Comparison of ENCODE assay signal across 23 cellular contexts in the genomic region with DNA sequence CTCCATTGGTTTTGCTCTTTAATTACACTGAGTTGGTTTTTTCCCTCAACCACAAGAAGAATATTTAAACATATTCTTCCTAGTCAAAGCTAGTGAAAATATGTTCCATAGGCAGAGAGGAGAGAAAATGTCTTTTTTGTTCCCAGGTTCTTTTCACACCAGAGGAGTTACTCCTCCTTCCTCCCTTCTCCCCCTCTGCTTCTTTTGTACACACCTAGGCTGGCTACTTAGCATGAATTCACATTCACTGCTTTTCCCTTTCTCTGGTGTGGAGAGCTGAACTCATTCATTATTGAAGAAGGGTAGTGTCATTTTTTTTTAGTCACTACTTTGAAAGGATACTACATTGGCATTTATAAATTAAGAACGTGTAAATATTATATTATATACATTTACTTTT.
"Had no signal": no experiment of that assay in that cellular context is flagged by ENCODE, and none has a peak within 500 bp of the region (broad histone marks: within the 10 kb centered on the region; RNA-seq: fewer than 3 reads in every experiment).

No MANE protein-coding gene starts in this region.

- H3K9me3 ChIP-seq: SJSA1 had no signal

- ATAC-seq: activated CD8-positive, alpha-beta memory T cell treated with anti-CD3 and anti-CD28 coated beads, Interleukin-2, amount 10 ng/mL, durations not matched to agents 7 days and 5 days; PC-3 had no signal

- H3K27me3 ChIP-seq: brain microvascular endothelial cell, cardiac muscle cell, SJSA1 had no signal

- H3K4me3 ChIP-seq: cardiac muscle cell, SJSA1 had no signal

- H3K9me3 Mint-ChIP-seq: activated T-cell treated with anti-CD3 and anti-CD28 coated beads, Interleukin-2, amount 50 U/mL, for 24 hours; activated T-helper 1 cell treated with anti-CD3 and anti-CD28 coated beads, Interleukin-12 subunit alpha, Interleukin-12 subunit beta, Interleukin-2, Interleukin-4 antibody, amounts not matched to agents 30 ng/mL and 10 ng/mL and 1 ng/mL, durations not matched to agents 14 hours and 24 hours and 36 hours; T-helper 1 cell treated with Interleukin-12 subunit alpha and Interleukin-12 subunit beta and Interleukin-4 antibody, amounts not matched to agents 30 μg/mL and 1 μg/mL, for 36 hours had no signal

- H3K4me3 Mint-ChIP-seq: activated CD8-positive, alpha-beta memory T cell treated with anti-CD3 and anti-CD28 coated beads, Interleukin-2, amount 10 ng/mL, durations not matched to agents 7 days and 5 days; activated naive CD8-positive, alpha-beta T cell; activated T-cell treated with anti-CD3 and anti-CD28 coated beads, Interleukin-2, amount 50 U/mL, for 24 hours; activated T-helper 1 cell treated with anti-CD3 and anti-CD28 coated beads, Interleukin-12 subunit alpha, Interleukin-12 subunit beta, Interleukin-2, Interleukin-4 antibody, amounts not matched to agents 30 ng/mL and 10 ng/mL and 1 ng/mL, durations not matched to agents 14 hours and 24 hours and 36 hours; T-helper 1 cell treated with Interleukin-12 subunit alpha and Interleukin-12 subunit beta and Interleukin-4 antibody, amounts not matched to agents 30 μg/mL and 1 μg/mL, for 36 hours had no signal

- DNase-seq: activated CD4-positive, alpha-beta T cell treated with anti-CD3 and anti-CD28 coated beads for 48 hours; activated CD4-positive, alpha-beta T cell treated with anti-CD3 and anti-CD28 coated beads, Interleukin-2, amount 50 U/mL, for 4 hours; activated CD4-positive, CD25-positive, alpha-beta regulatory T cell treated with anti-CD3 and anti-CD28 coated beads, Interleukin-2, amount 50 U/mL, for 72 hours; activated CD8-positive, alpha-beta memory T cell treated with anti-CD3 and anti-CD28 coated beads, Interleukin-2, amount 10 ng/mL, durations not matched to agents 7 days and 5 days; activated effector memory CD4-positive, alpha-beta T cell treated with Interleukin-2 at 50 U/mL for 16 hours; activated naive CD4-positive, alpha-beta T cell treated with Interleukin-2 at 50 U/mL for 16 hours; activated T-cell treated with anti-CD3 and anti-CD28 coated beads, Interleukin-2, amount 50 U/mL, for 24 hours; brain microvascular endothelial cell; MM.1S; NCI-H1105; NCI-H1436; NCI-H1694 treated with DMSO at 0.1 percent for 48 hours; NCI-H2029 treated with DMSO at 0.1 percent for 48 hours; NCI-H345; NCI-H510A; NCI-H526 treated with DMSO at 0.1 percent for 48 hours; PC-3; SHP77 had no signal

- H3K27ac Mint-ChIP-seq: activated CD8-positive, alpha-beta memory T cell treated with anti-CD3 and anti-CD28 coated beads, Interleukin-2, amount 10 ng/mL, durations not matched to agents 7 days and 5 days; activated naive CD8-positive, alpha-beta T cell; activated T-cell treated with anti-CD3 and anti-CD28 coated beads, Interleukin-2, amount 50 U/mL, for 24 hours; activated T-helper 1 cell treated with anti-CD3 and anti-CD28 coated beads, Interleukin-12 subunit alpha, Interleukin-12 subunit beta, Interleukin-2, Interleukin-4 antibody, amounts not matched to agents 30 ng/mL and 10 ng/mL and 1 ng/mL, durations not matched to agents 14 hours and 24 hours and 36 hours; T-helper 1 cell treated with Interleukin-12 subunit alpha and Interleukin-12 subunit beta and Interleukin-4 antibody, amounts not matched to agents 30 μg/mL and 1 μg/mL, for 36 hours had no signal

- H3K36me3 Mint-ChIP-seq: activated CD8-positive, alpha-beta memory T cell treated with anti-CD3 and anti-CD28 coated beads, Interleukin-2, amount 10 ng/mL, durations not matched to agents 7 days and 5 days; activated naive CD8-positive, alpha-beta T cell had no signal

- H3K36me3 ChIP-seq: brain microvascular endothelial cell, cardiac muscle cell, SJSA1 had no signal

- H3K4me1 Mint-ChIP-seq: activated CD8-positive, alpha-beta memory T cell treated with anti-CD3 and anti-CD28 coated beads, Interleukin-2, amount 10 ng/mL, durations not matched to agents 7 days and 5 days had no signal

- H3K27ac ChIP-seq: brain microvascular endothelial cell, cardiac muscle cell, SJSA1 had no signal

- H3K27me3 Mint-ChIP-seq: activated naive CD8-positive, alpha-beta T cell; activated T-cell treated with anti-CD3 and anti-CD28 coated beads, Interleukin-2, amount 50 U/mL, for 24 hours had no signal
